ENCODE assay signal across 2 cellular contexts in the genomic region with DNA sequence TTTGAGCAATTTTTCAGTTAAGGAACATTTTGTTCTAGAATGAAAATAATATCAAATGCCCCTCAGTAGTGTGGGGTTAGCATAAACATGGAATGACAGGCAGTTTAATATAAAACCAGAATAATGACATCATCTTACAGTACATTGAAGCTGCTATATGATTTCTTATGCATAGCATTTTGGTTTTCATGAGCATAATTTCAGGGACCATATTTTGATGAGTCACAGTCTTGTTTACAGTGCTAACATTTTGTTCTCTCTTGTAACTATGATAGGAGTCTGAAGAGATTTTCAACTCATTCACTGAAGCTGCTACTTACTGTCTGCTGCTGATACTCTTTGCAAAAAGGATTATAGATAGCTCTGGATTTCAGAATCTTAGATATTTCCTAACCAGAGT.
A peak's percentile ranks its signal among the peaks of the same experiment; 100 is the strongest.
TF ChIP-seq lines count a peak whose summit lies in the region.

No MANE protein-coding gene starts in this region.

TF ChIP-seq in IMR-90, 13 proteins besides CTCF, POLR2A, EP300 and RAD21 (continued from another document):
- TF ChIP-seq NFE2L2 (IDR thresholded peaks at IDR 0.05; ENCODE audit: low read depth, low read length) = peak; percentile 52; the same call in 1 of the 2 replicates

TF ChIP-seq in K562, 482 proteins besides CTCF, POLR2A, EP300 and RAD21 (continued from another document):
- TF ChIP-seq NFE2L1 (tag; IDR thresholded peaks at IDR 0.05; ENCODE audit: borderline replicate concordance, low read depth) = peak; percentile 30; the same call in 1 of the 2 replicates
- TF ChIP-seq NRF1 (conservative IDR thresholded peaks at IDR 0.05 in 1 of 2, IDR thresholded peaks at IDR 0.05 in 1 of 2) = no peak
- no peak for TF ChIP-seq DNMT1 (IDR thresholded peaks at IDR 0.05)
